9 cellular contexts compared by ENCODE assay signal in the genomic region with DNA sequence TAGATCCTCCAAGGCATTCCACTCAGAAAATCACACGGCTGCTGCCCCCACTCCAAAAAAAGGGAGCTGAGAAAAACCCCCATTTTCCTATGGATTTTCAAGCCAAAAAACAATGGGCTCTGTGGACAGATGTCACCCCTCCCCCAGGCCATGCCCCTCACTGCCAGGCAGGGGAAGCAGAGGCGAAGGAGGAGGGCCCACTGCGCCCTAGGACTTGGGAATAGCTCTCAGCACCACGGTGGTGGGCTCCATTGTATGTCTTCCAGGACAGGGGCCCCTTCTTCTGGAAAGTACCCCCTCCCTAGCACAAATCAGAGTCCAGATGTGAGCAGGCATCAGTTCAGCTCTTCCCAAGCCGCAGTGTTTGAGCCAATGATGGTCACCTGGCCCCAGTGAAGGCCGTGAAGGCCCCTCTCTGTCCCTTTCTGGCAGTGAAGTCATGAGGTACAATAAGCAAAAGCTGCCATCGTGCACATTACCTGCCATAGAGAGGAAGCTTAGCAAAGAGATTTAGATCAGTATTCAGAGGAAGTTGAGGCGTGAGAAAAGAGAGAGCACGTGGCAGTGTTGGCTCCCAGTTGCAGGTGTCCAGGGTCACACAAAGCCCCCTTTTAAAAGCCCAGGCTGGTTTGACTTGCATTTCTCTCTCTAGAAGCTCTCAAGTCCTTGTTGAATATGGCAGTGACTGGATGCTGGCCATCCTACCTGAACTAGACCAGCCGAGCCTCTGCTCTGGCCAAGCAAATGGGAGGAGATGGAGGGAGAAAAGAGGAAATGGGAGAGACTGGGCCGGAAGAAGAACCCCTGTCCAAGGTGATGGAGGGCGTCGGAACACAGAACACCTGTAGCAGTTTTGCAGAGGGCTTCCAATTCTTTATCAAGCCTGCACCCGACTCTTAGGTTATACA.
DNase-seq lines count a peak whose midpoint lies in the region; ATAC-seq and TF ChIP-seq lines count a peak whose summit lies in the region.
"Had no signal": no experiment of that assay in that cellular context is flagged by ENCODE, and none has a peak within 500 bp of the region (broad histone marks: within the 10 kb centered on the region; RNA-seq: fewer than 3 reads in every experiment).

No MANE protein-coding gene starts in this region.

- H3K27me3 Mint-ChIP-seq in brain: peaks cover 7% of the 10 kb centered on the region
- no peaks in the 10 kb centered on the region for H3K27me3 Mint-ChIP-seq in naive thymus-derived CD8-positive, alpha-beta T cell

- peak overlapping the region in 2 of 5 experiments; percentile 25 to 36 for H3K4me3 Mint-ChIP-seq in brain
- H3K4me3 Mint-ChIP-seq in naive thymus-derived CD8-positive, alpha-beta T cell: peak overlapping the region; percentile 6 to 82 (median 70)

- H3K9me3 ChIP-seq in AG04450 (ENCODE audit: control insufficient read depth, insufficient read depth, low read length): no peaks in the 10 kb centered on the region; the same call in none of the 2 replicates

- peak overlapping the region in 4 of 5 experiments; percentile 48 to 94 (median 90) for H3K27ac Mint-ChIP-seq in brain
- peak overlapping the region; percentile 51 to 94 (median 82) for H3K27ac Mint-ChIP-seq in naive thymus-derived CD8-positive, alpha-beta T cell

- POLR2A ChIA-PET in AG04450 (lab: Yijun Ruan, JAX): interaction anchor here (1.0 to 2.9 kb wide), 7 partner anchors 9 to 255 kb away, joined by 3 to 23 read pairs (median 4); no protein-coding TSS in a partner anchor
- POLR2A ChIA-PET in naive thymus-derived CD8-positive, alpha-beta T cell (lab: Charles Lee): interaction anchor here (0.6 to 2.0 kb wide), 11 partner anchors 8 to 369 kb away, joined by 3 to 7 read pairs (median 4); a partner anchor contains a TSS

- H3K36me3 Mint-ChIP-seq in brain: no peaks in the 10 kb centered on the region
- no peaks in the 10 kb centered on the region for H3K36me3 Mint-ChIP-seq in naive thymus-derived CD8-positive, alpha-beta T cell

- ATAC-seq in naive thymus-derived CD8-positive, alpha-beta T cell: no peak
- ATAC-seq in GM21381 (IDR thresholded peaks at IDR 0.05; ENCODE audit: unreplicated experiment) (no peak), GM21390 (IDR thresholded peaks at IDR 0.05; ENCODE audit: unreplicated experiment) (no peak)

- DNase-seq in AG04450 (ENCODE audit: low read depth, low spot score) (no peak), COR-L47 (lab: John Stamatoyannopoulos, UW) (no peak), NCI-H2081 treated with DMSO at 0.1 percent for 48 hours (lab: John Stamatoyannopoulos, UW) (no peak)
- peak; percentile 55 for DNase-seq in Jurkat, Clone E6-1 (ENCODE audit: low read depth, low spot score)
- no peak for DNase-seq in naive thymus-derived CD8-positive, alpha-beta T cell
- DNase-seq: effector CD8-positive, alpha-beta T cell had no signal

- peaks cover 0 to 4% (median 0%) of the 10 kb centered on the region in 5 experiments for H3K9me3 Mint-ChIP-seq in brain
- H3K9me3 Mint-ChIP-seq in naive thymus-derived CD8-positive, alpha-beta T cell: no peaks in the 10 kb centered on the region

- no peak overlapping the region for H3K4me3 ChIP-seq in AG04450 (ENCODE audit: low read depth, low read length)
- H3K4me3 ChIP-seq in Jurkat, Clone E6-1 (ENCODE audit: low read length): no peak overlapping the region

- H3K27me3 ChIP-seq in AG04450 (ENCODE audit: control insufficient read depth, insufficient read depth, low read length): no peaks in the 10 kb centered on the region

- CTCF ChIA-PET in AG04450 (lab: Charles Lee): interaction anchor here (0.8 to 1.6 kb wide), 3 partner anchors 104 to 493 kb away, joined by 3 to 6 read pairs (median 3); no protein-coding TSS in a partner anchor

- peaks cover 78% of the 10 kb centered on the region for H3K4me1 Mint-ChIP-seq in brain
- peaks cover 32 to 83% (median 44%) of the 10 kb centered on the region in 4 donors for H3K4me1 Mint-ChIP-seq in naive thymus-derived CD8-positive, alpha-beta T cell

- TF ChIP-seq CTCF in AG04450 (IDR thresholded peaks at IDR 0.05; ENCODE audit: low read depth, low read length) (no peak), brain (conservative IDR thresholded peaks at IDR 0.05) (no peak)

- H3K27ac ChIP-seq in AG04450 (ENCODE audit: low read depth, low read length): peak overlapping the region; percentile 98
